Comparison of ENCODE assay signal across 6 cellular contexts in the genomic region with DNA sequence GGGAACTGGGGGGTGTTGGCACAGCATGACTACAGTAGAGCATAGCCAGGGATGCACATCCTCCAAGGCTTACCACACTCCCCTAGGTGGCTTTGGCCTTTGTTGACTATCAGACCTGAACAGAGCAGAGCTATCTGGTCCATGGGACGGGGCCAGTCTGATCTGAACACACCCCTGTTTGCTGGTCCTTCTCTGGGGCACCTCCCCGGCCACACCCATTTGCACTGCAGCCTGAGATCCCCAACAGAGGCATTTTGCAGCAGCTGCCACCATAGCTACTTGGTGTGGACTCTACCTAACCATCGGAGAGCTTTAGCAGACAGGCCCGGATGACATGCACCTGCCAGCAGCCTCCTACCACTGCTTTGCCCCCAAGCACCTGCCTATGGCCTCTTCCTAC.
"Had no signal": no experiment of that assay in that cellular context is flagged by ENCODE, and none has a peak within 500 bp of the region (broad histone marks: within the 10 kb centered on the region; RNA-seq: fewer than 3 reads in every experiment).

No MANE protein-coding gene starts in this region.

- H2AFZ ChIP-seq: GM23338 had no signal

- H3K27ac ChIP-seq: HL-60 had no signal

- H3K4me3 ChIP-seq: GM23338, K562 had no signal

- DNase-seq: H9, HCEC 1CT, IMR-90 had no signal

- ATAC-seq: GM23338, K562 had no signal

- H3K4me2 ChIP-seq: GM23338 had no signal
